Comparison of ENCODE assay signal across 1 cellular context in the genomic region with DNA sequence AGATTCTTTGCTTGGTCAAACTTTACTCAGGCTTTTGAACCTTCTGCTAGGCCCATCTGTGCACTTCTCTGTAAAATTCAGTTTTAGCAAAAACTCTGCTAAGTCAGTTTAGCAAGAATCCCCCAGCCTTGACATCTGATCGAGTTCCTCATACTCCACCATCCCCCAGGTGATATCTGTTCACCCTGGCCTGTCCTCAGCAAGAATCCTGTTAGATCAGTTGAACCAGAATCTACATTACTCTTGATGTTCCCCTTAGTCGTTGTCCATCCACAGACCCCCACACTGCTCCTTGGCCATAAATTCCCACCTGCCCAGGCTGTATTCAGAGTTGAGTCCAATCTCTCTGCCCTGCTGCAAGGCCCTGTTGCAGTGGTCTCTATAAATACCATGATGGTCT.
TF ChIP-seq lines count a peak whose summit lies in the region.

No MANE protein-coding gene starts in this region.

TF ChIP-seq in HCT116, 20 proteins besides CTCF, POLR2A, EP300 and RAD21:
- no peak for TF ChIP-seq CEBPB (IDR thresholded peaks at IDR 0.05; ENCODE audit: low read depth)
- no peak for TF ChIP-seq ZFX (IDR thresholded peaks at IDR 0.05)
- no peak for TF ChIP-seq POLR2AphosphoS5 (IDR thresholded peaks at IDR 0.05; ENCODE audit: low read depth, low read length)
- TF ChIP-seq, protein P1, sequence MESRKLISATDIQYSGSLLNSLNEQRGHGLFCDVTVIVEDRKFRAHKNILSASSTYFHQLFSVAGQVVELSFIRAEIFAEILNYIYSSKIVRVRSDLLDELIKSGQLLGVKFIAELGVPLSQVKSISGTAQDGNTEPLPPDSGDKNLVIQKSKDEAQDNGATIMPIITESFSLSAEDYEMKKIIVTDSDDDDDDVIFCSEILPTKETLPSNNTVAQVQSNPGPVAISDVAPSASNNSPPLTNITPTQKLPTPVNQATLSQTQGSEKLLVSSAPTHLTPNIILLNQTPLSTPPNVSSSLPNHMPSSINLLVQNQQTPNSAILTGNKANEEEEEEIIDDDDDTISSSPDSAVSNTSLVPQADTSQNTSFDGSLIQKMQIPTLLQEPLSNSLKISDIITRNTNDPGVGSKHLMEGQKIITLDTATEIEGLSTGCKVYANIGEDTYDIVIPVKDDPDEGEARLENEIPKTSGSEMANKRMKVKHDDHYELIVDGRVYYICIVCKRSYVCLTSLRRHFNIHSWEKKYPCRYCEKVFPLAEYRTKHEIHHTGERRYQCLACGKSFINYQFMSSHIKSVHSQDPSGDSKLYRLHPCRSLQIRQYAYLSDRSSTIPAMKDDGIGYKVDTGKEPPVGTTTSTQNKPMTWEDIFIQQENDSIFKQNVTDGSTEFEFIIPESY (IDR thresholded peaks at IDR 0.05; ENCODE audit: extremely low read depth, insufficient replicate concordance, low read length), result no peak
- no peak for TF ChIP-seq FOSL1 (IDR thresholded peaks at IDR 0.05; ENCODE audit: low read depth)
- TF ChIP-seq EGR1 (IDR thresholded peaks at IDR 0.05; ENCODE audit: low read depth), result no peak
- no peak for TF ChIP-seq ELF1 (IDR thresholded peaks at IDR 0.05; ENCODE audit: borderline replicate concordance, low read depth)
- TF ChIP-seq JUND (IDR thresholded peaks at IDR 0.05), result no peak
